1 cellular context compared by ENCODE assay signal in the genomic region with DNA sequence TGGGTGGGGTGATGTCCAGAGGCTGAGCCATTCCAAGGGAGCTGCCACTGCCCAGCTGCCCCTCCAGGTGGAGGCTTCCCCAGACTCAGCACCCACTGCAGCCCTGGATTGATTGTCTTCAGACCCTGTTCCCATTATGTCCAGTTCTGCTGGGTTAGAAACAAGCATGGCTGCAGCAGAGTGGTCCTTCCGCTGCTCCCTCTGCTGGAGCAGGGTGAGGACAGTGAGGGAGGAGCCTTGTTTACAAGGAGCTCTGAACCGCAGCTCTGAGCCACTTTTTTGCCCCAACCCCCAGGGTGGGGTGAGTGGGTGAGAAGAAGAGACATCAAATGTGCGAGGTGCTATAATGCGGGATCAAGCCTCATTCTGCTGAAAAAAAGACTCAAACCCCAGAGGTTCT.
A peak's percentile ranks its signal among the peaks of the same experiment; 100 is the strongest.
TF ChIP-seq lines count a peak whose summit lies in the region.

No MANE protein-coding gene starts in this region.

TF ChIP-seq in K562, 482 proteins besides CTCF, POLR2A, EP300 and RAD21:
- TF ChIP-seq SAFB2 (IDR thresholded peaks at IDR 0.05; ENCODE audit: borderline replicate concordance, low read depth, low read length, severe bottlenecking) (no peak), HDAC2 (IDR thresholded peaks at IDR 0.05) (no peak), ZNF280B (CRISPR knock-in tag; IDR thresholded peaks at IDR 0.05) (no peak), HINFP (tag; conservative IDR thresholded peaks at IDR 0.05; ENCODE audit: low read depth) (no peak), DLX4 (CRISPR knock-in tag; IDR thresholded peaks at IDR 0.05) (no peak), ATF1 (CRISPR knock-in tag; IDR thresholded peaks at IDR 0.05) (no peak), ATF1 (tag; IDR thresholded peaks at IDR 0.05) (no peak), KLF6 (CRISPR knock-in tag; IDR thresholded peaks at IDR 0.05; ENCODE audit: borderline replicate concordance) (no peak), DIDO1 (tag; IDR thresholded peaks at IDR 0.05; ENCODE audit: low read depth) (no peak), POLR2AphosphoS5 (IDR thresholded peaks at IDR 0.05; ENCODE audit: control insufficient read depth, insufficient read depth, low read depth, low read length) (no peak), ZNF445 (CRISPR knock-in tag; IDR thresholded peaks at IDR 0.05; ENCODE audit: low read depth) (no peak), STAG1 (CRISPR knock-in tag; IDR thresholded peaks at IDR 0.05; ENCODE audit: borderline replicate concordance) (0 out of 2 replicates have a peak, but pooled peaks have one; percentile 6), CUX1 (CRISPR knock-in tag; IDR thresholded peaks at IDR 0.05) (no peak), RHOXF2B (CRISPR knock-in tag; conservative IDR thresholded peaks at IDR 0.05) (no peak), FOXK2 (conservative IDR thresholded peaks at IDR 0.05 in 1 of 2, IDR thresholded peaks at IDR 0.05 in 1 of 2; ENCODE audit: low read depth in 2 of 2) (peak in 1 of 2 experiments; percentile 41; a peak in 1 of 4 replicates), E2F4 (CRISPR knock-in tag; IDR thresholded peaks at IDR 0.05; ENCODE audit: low read depth) (no peak), FOXA3 (CRISPR knock-in tag; conservative IDR thresholded peaks at IDR 0.05 in 1 of 2, IDR thresholded peaks at IDR 0.05 in 1 of 2) (peak; percentile 63 to 96), NFIX (CRISPR knock-in tag; IDR thresholded peaks at IDR 0.05; ENCODE audit: low read depth) (no peak), ZNF263 (CRISPR knock-in tag; IDR thresholded peaks at IDR 0.05; ENCODE audit: borderline replicate concordance) (peak; percentile 96), KLF13 (tag; IDR thresholded peaks at IDR 0.05; ENCODE audit: borderline replicate concordance, low read depth) (no peak), ZNF324 (CRISPR knock-in tag; IDR thresholded peaks at IDR 0.05) (no peak), BMI1 (IDR thresholded peaks at IDR 0.05; ENCODE audit: low read length) (no peak), KLF16 (IDR thresholded peaks at IDR 0.05) (no peak), ZNF512 (tag; IDR thresholded peaks at IDR 0.05) (no peak), ZNF785 (CRISPR knock-in tag; IDR thresholded peaks at IDR 0.05) (no peak), CTCFL (IDR thresholded peaks at IDR 0.05; ENCODE audit: borderline replicate concordance, insufficient read depth, low read depth, low read length, poor library complexity, severe bottlenecking) (peak; percentile 12), CHD2 (IDR thresholded peaks at IDR 0.05; ENCODE audit: low read depth, low read length) (no peak), YY1 (IDR thresholded peaks at IDR 0.05; ENCODE audit: borderline replicate concordance in 1 of 3, control insufficient read depth in 1 of 3, extremely low read depth in 1 of 3, insufficient read depth in 3 of 3, insufficient read length in 1 of 3, insufficient replicate concordance in 2 of 3, low read depth in 1 of 3, low read length in 2 of 3) (peak in 1 of 3 experiments; percentile 27), ZZZ3 (IDR thresholded peaks at IDR 0.05) (no peak), ELF2 (CRISPR knock-in tag; IDR thresholded peaks at IDR 0.05) (no peak)
- TF ChIP-seq, protein P1, sequence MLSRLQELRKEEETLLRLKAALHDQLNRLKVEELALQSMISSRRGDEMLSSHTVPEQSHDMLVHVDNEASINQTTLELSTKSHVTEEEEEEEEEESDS (CRISPR knock-in tag; IDR thresholded peaks at IDR 0.05), result no peak
